In genomic region chr12:122836027-122836921, GRCh38 we compare ENCODE assay signal across 8 cellular contexts. TPM values are rescaled to one million over a fixed set of nuclear protein-coding genes. Genes with fewer than 3 reads are reported as not detected.
DNase-seq lines count a peak whose midpoint lies in the region; ATAC-seq and TF ChIP-seq lines count a peak whose summit lies in the region.

No MANE protein-coding gene starts in this region.

- H3K4me1 ChIP-seq in esophagus muscularis mucosa: peaks cover 26 to 33% (median 27%) of the 10 kb centered on the region in 4 donors
- H3K4me1 ChIP-seq in naive thymus-derived CD4-positive, alpha-beta T cell (ENCODE audit: control insufficient read depth in 2 of 2, insufficient read depth in 2 of 2, low read length in 2 of 2): peaks cover 0 to 13% of the 10 kb centered on the region in 2 donors
- peaks cover 19 to 49% (median 26%) of the 10 kb centered on the region in 4 donors for H3K4me1 ChIP-seq in upper lobe of left lung

- POLR2A ChIA-PET in naive thymus-derived CD4-positive, alpha-beta T cell (lab: Charles Lee): interaction anchor here (0.6 to 3.0 kb wide), 24 partner anchors 9 to 875 kb away, joined by 3 to 19 read pairs (median 3); partner anchors contain the start of genes ABCB9, MPHOSPH9, MTRFR and OGFOD2

- DNase-seq in C1 segment of cervical spinal cord (lab: John Stamatoyannopoulos, UW) (peak in 10 of 14 donors; percentile 25 to 71 (median 48)), GM19238 (ENCODE audit: insufficient read length, low spot score) (peak; percentile 84), NCI-H146 (lab: John Stamatoyannopoulos, UW) (peak; percentile 60), activated T-cell treated with anti-CD3 and anti-CD28 coated beads for 4 hours (peak; percentile 23), esophagus muscularis mucosa (ENCODE audit: extremely low spot score) (no peak), upper lobe of left lung (peak in 1 of 2 donors; percentile 59), NCI-H1694 (lab: John Stamatoyannopoulos, UW) (no peak)
- DNase-seq in naive thymus-derived CD4-positive, alpha-beta T cell: peak; percentile 35 to 84 (median 79)

- H3K36me3 Mint-ChIP-seq in naive thymus-derived CD4-positive, alpha-beta T cell: peaks cover 0 to 13% (median 3%) of the 10 kb centered on the region in 5 donors

- WGBS in esophagus muscularis mucosa: 10% methylated on average over 31 of the region's 42 CpGs
- 1 to 2% methylated on average over 38 to 42 of the region's 42 CpGs for WGBS in upper lobe of left lung, 2 donors

- H3K27me3 Mint-ChIP-seq in naive thymus-derived CD4-positive, alpha-beta T cell: peaks cover 0 to 21% (median 0%) of the 10 kb centered on the region in 5 donors

- ATAC-seq in naive thymus-derived CD4-positive, alpha-beta T cell: peak; percentile 69
- ATAC-seq in upper lobe of left lung (ENCODE audit: low FRiP score in 2 of 2): peak; percentile 12 to 27

- peaks cover 30 to 60% (median 56%) of the 10 kb centered on the region in 7 donors for H3K4me1 Mint-ChIP-seq in naive thymus-derived CD4-positive, alpha-beta T cell

- H3K27ac ChIP-seq in esophagus muscularis mucosa (replicated peaks in 1 of 4) (peak overlapping the region; percentile 66 to 74 (median 72)), upper lobe of left lung (peak overlapping the region; percentile 79 to 91 (median 88))
- peak overlapping the region; percentile 74 for H3K27ac ChIP-seq in naive thymus-derived CD4-positive, alpha-beta T cell (ENCODE audit: low read depth, low read length)

- H3K9me3 ChIP-seq in esophagus muscularis mucosa: no peaks in the 10 kb centered on the region
- H3K9me3 ChIP-seq in naive thymus-derived CD4-positive, alpha-beta T cell (ENCODE audit: control insufficient read depth in 2 of 3, low read length in 3 of 3): no peaks in the 10 kb centered on the region
- no peaks in the 10 kb centered on the region for H3K9me3 ChIP-seq in upper lobe of left lung

- peaks cover 0 to 3% (median 0%) of the 10 kb centered on the region in 11 donors for H3K9me3 Mint-ChIP-seq in naive thymus-derived CD4-positive, alpha-beta T cell

- intact Hi-C loops in esophagus muscularis mucosa (cut with DNase I): no loop called here
- intact Hi-C loops in naive thymus-derived CD4-positive, alpha-beta T cell (cut with micrococcal nuclease): loop anchor here (1.0 to 5.0 kb wide), 5 partner anchors 36 to 138 kb away; partner anchors contain the start of genes CCDC62 (in 1 of the 2) and DENR (in 1 of the 2)

- no peak for TF ChIP-seq EP300 in esophagus muscularis mucosa (IDR thresholded peaks at IDR 0.05)
- TF ChIP-seq EP300 in upper lobe of left lung (IDR thresholded peaks at IDR 0.05): no peak

- H3K4me3 ChIP-seq in esophagus muscularis mucosa (peak overlapping the region; percentile 81 to 83 (median 82)), upper lobe of left lung (peak overlapping the region; percentile 82 to 88 (median 86))
- H3K4me3 ChIP-seq in naive thymus-derived CD4-positive, alpha-beta T cell (ENCODE audit: low read length): peak overlapping the region; percentile 96

- H3K36me3 ChIP-seq in esophagus muscularis mucosa: no peaks in the 10 kb centered on the region
- H3K36me3 ChIP-seq in naive thymus-derived CD4-positive, alpha-beta T cell (ENCODE audit: control insufficient read depth in 2 of 3, insufficient read depth in 3 of 3, low read length in 3 of 3): peaks cover 0 to 16% (median 0%) of the 10 kb centered on the region in 3 experiments
- H3K36me3 ChIP-seq in upper lobe of left lung: no peaks in the 10 kb centered on the region

- CTCF ChIA-PET in naive thymus-derived CD4-positive, alpha-beta T cell (lab: Charles Lee): interaction anchor here (0.8 to 1.5 kb wide), 2 partner anchors 42 to 119 kb away, joined by 3 to 6 read pairs; no protein-coding TSS in a partner anchor

- peak overlapping the region; percentile 92 to 100 (median 97) for H3K27ac Mint-ChIP-seq in naive thymus-derived CD4-positive, alpha-beta T cell

- H3K27me3 ChIP-seq in esophagus muscularis mucosa (no peaks in the 10 kb centered on the region), upper lobe of left lung (no peaks in the 10 kb centered on the region)
- no peaks in the 10 kb centered on the region for H3K27me3 ChIP-seq in naive thymus-derived CD4-positive, alpha-beta T cell (ENCODE audit: control insufficient read depth in 2 of 2, insufficient read depth in 2 of 2, low read length in 2 of 2)

- TF ChIP-seq CTCF in esophagus muscularis mucosa (IDR thresholded peaks at IDR 0.05) (no peak), upper lobe of left lung (IDR thresholded peaks at IDR 0.05) (no peak)

- TF ChIP-seq POLR2A in esophagus muscularis mucosa (IDR thresholded peaks at IDR 0.05; ENCODE audit: low read depth) (no peak), upper lobe of left lung (IDR thresholded peaks at IDR 0.05) (peak in 1 of 4 donors; percentile 32)

- peak overlapping the region; percentile 90 to 99 (median 96) for H3K4me3 Mint-ChIP-seq in naive thymus-derived CD4-positive, alpha-beta T cell

RNA-seq across cellular contexts. Expression of gene HIP1R, which starts 1.0 kb away (rescaled TPM):
- total RNA-seq in esophagus muscularis mucosa (10 to 100 TPM; 13.3 to 38.3 (median 23.7) TPM), upper lobe of left lung (100 to 1,000 TPM in 1 of 6 donors, 10 to 100 TPM in 5; 34.2 to 137 (median 46.9) TPM)
- total RNA-seq in naive thymus-derived CD4-positive, alpha-beta T cell: 100 to 1,000 TPM in 3 of 5 experiments, 10 to 100 TPM in 2; 25.8 to 162 (median 111) TPM
- polyA plus RNA-seq in naive thymus-derived CD4-positive, alpha-beta T cell: 10 to 100 TPM in 1 of 2 donors, 1 to 10 TPM in 1; 7.0 to 25.3 TPM

RNA-seq across cellular contexts. Expression of gene VPS37B, which starts 59.6 kb away (rescaled TPM):
- total RNA-seq in esophagus muscularis mucosa (10 to 100 TPM; 21.2 to 52.4 (median 38.1) TPM), upper lobe of left lung (10 to 100 TPM; 41.2 to 93.2 (median 64.0) TPM)
- total RNA-seq in naive thymus-derived CD4-positive, alpha-beta T cell: 100 to 1,000 TPM in 1 of 5 experiments, 10 to 100 TPM in 4; 25.3 to 101 (median 30.1) TPM
- polyA plus RNA-seq in naive thymus-derived CD4-positive, alpha-beta T cell: 10 to 100 TPM; 16.5 to 16.9 TPM

Comparison
In these comparisons a context has a peak if more than half of its experiments do, and no peak if none do; other contexts are left out.
1. DNase-seq: peak in C1 segment of cervical spinal cord (10 of 14), GM19238 (single experiment), NCI-H146 (single experiment), activated T-cell treated with anti-CD3 and anti-CD28 coated beads for 4 hours (single experiment) and naive thymus-derived CD4-positive, alpha-beta T cell (9 of 9); none in esophagus muscularis mucosa (single experiment) and NCI-H1694 (single experiment).
2. Peak in every context shown above with its lines, with median percentiles within 50 percentile points of each other: H3K27ac ChIP-seq and H3K4me3 ChIP-seq.